In genomic region chr3:194135516-194135805, GRCh38 we compare ENCODE assay signal across 8 cellular contexts. TPM values are rescaled to one million over a fixed set of nuclear protein-coding genes. Genes with fewer than 3 reads are reported as not detected.
DNase-seq lines count a peak whose midpoint lies in the region; ATAC-seq and TF ChIP-seq lines count a peak whose summit lies in the region.

No MANE protein-coding gene starts in this region.

- H3K79me2 ChIP-seq in KMS-11 (ENCODE audit: insufficient read depth, low read depth): no peaks in the 10 kb centered on the region

- H3K27me3 ChIP-seq in BLaER1 (peaks cover 97% of the 10 kb centered on the region), KMS-11 (ENCODE audit: insufficient read depth, low read depth) (peaks cover 85% of the 10 kb centered on the region), ectodermal cell (ENCODE audit: control insufficient read depth, insufficient read depth, low read length, poor library complexity, severe bottlenecking) (peaks cover 46% of the 10 kb centered on the region)

- no peaks in the 10 kb centered on the region for H3K9me3 Mint-ChIP-seq in neural crest cell

- H3K4me1 ChIP-seq in BLaER1 (peaks cover 49% of the 10 kb centered on the region), KMS-11 (ENCODE audit: low read depth, poor library complexity, severe bottlenecking) (peaks cover 68% of the 10 kb centered on the region), ectodermal cell (ENCODE audit: control insufficient read depth, insufficient read depth, low read length) (peaks cover 48% of the 10 kb centered on the region)

- WGBS in ectodermal cell, 2 experiments: 0% methylated on average over 1 to 2 of the region's 4 CpGs

- H3K27ac Mint-ChIP-seq in neural crest cell (ENCODE audit: unreplicated experiment): peak overlapping the region; percentile 8

- no peak for DNase-seq in neural crest cell (ENCODE audit: low read depth, low spot score)
- no peak for DNase-seq in stimulated activated naive CD4-positive, alpha-beta T cell (lab: John Stamatoyannopoulos, UW)
- DNase-seq in DMS114 treated with DMSO at 0.1 percent for 48 hours (lab: John Stamatoyannopoulos, UW; ENCODE audit: unreplicated experiment): no peak

- H3K36me3 Mint-ChIP-seq in neural crest cell (ENCODE audit: low read depth): no peaks in the 10 kb centered on the region

- peaks cover 97% of the 10 kb centered on the region for H4K20me1 ChIP-seq in BLaER1
- H4K20me1 ChIP-seq in KMS-11 (ENCODE audit: insufficient read depth): peaks cover 4% of the 10 kb centered on the region

- ATAC-seq in GM18868 (IDR thresholded peaks at IDR 0.05; ENCODE audit: unreplicated experiment): no peak
- ATAC-seq in HG02759 (IDR thresholded peaks at IDR 0.05; ENCODE audit: unreplicated experiment): no peak

- H3K36me3 ChIP-seq in BLaER1 (no peaks in the 10 kb centered on the region), KMS-11 (ENCODE audit: insufficient read depth) (no peaks in the 10 kb centered on the region), ectodermal cell (ENCODE audit: control insufficient read depth, insufficient read depth, low read length) (no peaks in the 10 kb centered on the region)

- peak overlapping the region; percentile 99 for H3K4me2 ChIP-seq in BLaER1
- H3K4me2 ChIP-seq in KMS-11: peak overlapping the region; percentile 80

- TF ChIP-seq CTCF in KMS-11 (conservative IDR thresholded peaks at IDR 0.05; ENCODE audit: low read depth, low read length) (no peak), neural crest cell (conservative IDR thresholded peaks at IDR 0.05) (no peak)

- H3K4me3 ChIP-seq in BLaER1 (peak overlapping the region; percentile 68), KMS-11 (IDR thresholded peaks at IDR 0.05; ENCODE audit: insufficient read depth, low read depth, low read length) (peak overlapping the region; percentile 79), ectodermal cell (ENCODE audit: insufficient read depth, low read depth, low read length) (peak overlapping the region; percentile 65)

- H2AFZ ChIP-seq in KMS-11 (ENCODE audit: low read depth): peak overlapping the region; percentile 75; the same call in 1 of the 2 replicates

- H3K27ac ChIP-seq in BLaER1: no peak overlapping the region
- H3K27ac ChIP-seq in KMS-11: no peak overlapping the region
- peak overlapping the region; percentile 85 for H3K27ac ChIP-seq in ectodermal cell (ENCODE audit: insufficient read depth, low read depth, low read length, poor library complexity, severe bottlenecking)

- peaks cover 77% of the 10 kb centered on the region for H3K4me1 Mint-ChIP-seq in neural crest cell

- H3K4me3 Mint-ChIP-seq in neural crest cell: peak overlapping the region; percentile 98

- H3K9me3 ChIP-seq in BLaER1 (no peaks in the 10 kb centered on the region), ectodermal cell (ENCODE audit: control insufficient read depth, low read length) (no peaks in the 10 kb centered on the region)

- no peak overlapping the region for H3K9ac ChIP-seq in BLaER1
- no peak overlapping the region for H3K9ac ChIP-seq in KMS-11

- peaks cover 57% of the 10 kb centered on the region for H3K27me3 Mint-ChIP-seq in neural crest cell (ENCODE audit: low read depth)

RNA-seq across cellular contexts. Expression of gene HES1, which starts 0.5 kb away (rescaled TPM):
- 29.4 TPM for polyA plus RNA-seq in ectodermal cell (2013, experiment 1 of 4)
- polyA plus RNA-seq in ectodermal cell (2013, experiment 2 of 4): 43.1 TPM
- polyA plus RNA-seq in ectodermal cell (2013, experiment 3 of 4): 35.3 TPM
- 31.9 TPM for polyA plus RNA-seq in ectodermal cell (2013, experiment 4 of 4)
- total RNA-seq in neural crest cell: 32.6 and 36.2 TPM in 2 replicates
